In genomic region chr2:25204190-25204838, GRCh38 we compare ENCODE assay signal across 10 cellular contexts. TPM values are rescaled to one million over a fixed set of nuclear protein-coding genes. Genes with fewer than 3 reads are reported as not detected.
DNase-seq lines count a peak whose midpoint lies in the region; ATAC-seq, FAIRE-seq and TF ChIP-seq lines count a peak whose summit lies in the region.
"Had no signal": no experiment of that assay in that cellular context is flagged by ENCODE, and none has a peak within 500 bp of the region (broad histone marks: within the 10 kb centered on the region; RNA-seq: fewer than 3 reads in every experiment).

No MANE protein-coding gene starts in this region.

- WGBS in small intestine, 3 donors: 26 to 42% (median 35%) methylated on average over 48 to 59 of the region's 59 CpGs

- TF ChIP-seq CTCF in left lung (IDR thresholded peaks at IDR 0.05): no peak

- ATAC-seq in left lung (peak; percentile 56), GM18873 (IDR thresholded peaks at IDR 0.05; ENCODE audit: low FRiP score, unreplicated experiment) (no peak)

- H3K9me3 ChIP-seq in adipocyte (ENCODE audit: control insufficient read depth, low read length) (no peaks in the 10 kb centered on the region), left lung (no peaks in the 10 kb centered on the region), small intestine (ENCODE audit: control insufficient read depth, low read depth) (no peaks in the 10 kb centered on the region)

- H3K4me1 ChIP-seq in adipocyte (ENCODE audit: control insufficient read depth, insufficient read depth, low read length): no peaks in the 10 kb centered on the region
- peaks cover 0 to 5% of the 10 kb centered on the region in 2 donors for H3K4me1 ChIP-seq in left lung
- H3K4me1 ChIP-seq in small intestine (ENCODE audit: control insufficient read depth in 2 of 2, insufficient read depth in 1 of 2, low read depth in 1 of 2, low read length in 1 of 2): no peaks in the 10 kb centered on the region

- peak overlapping the region; percentile 54 for H3K9ac ChIP-seq in adipocyte (ENCODE audit: low read length)

- peak; percentile 19 for DNase-seq in stimulated activated CD4-positive, alpha-beta T cell treated with anti-CD3 and anti-CD28 coated beads, Interleukin-15, amount 100 ng/mL, for 24 hours
- no peak for DNase-seq in stimulated activated CD4-positive, alpha-beta T cell treated with anti-CD3 and anti-CD28 coated beads, Interleukin-2, amount 100 ng/mL, for 48 hours
- no peak for DNase-seq in adipocyte (ENCODE audit: low read depth)
- DNase-seq in left lung: no peak
- no peak for DNase-seq in activated CD4-positive, alpha-beta T cell treated with anti-CD3 and anti-CD28 coated beads for 48 hours
- DNase-seq in epidermal melanocyte (ENCODE audit: insufficient read length, low spot score): no peak
- no peak for DNase-seq in small intestine
- DNase-seq: CD8-positive, alpha-beta memory T cell; NCI-H1105 had no signal

- intact Hi-C loops in left lung (cut with DNase I): no loop called here

- H3K27me3 ChIP-seq in adipocyte (replicated peaks; ENCODE audit: control insufficient read depth, insufficient read depth, low read length) (no peaks in the 10 kb centered on the region), left lung (peaks cover 0 to 16% of the 10 kb centered on the region in 2 donors), small intestine (ENCODE audit: control insufficient read depth in 2 of 2, insufficient read depth in 2 of 2, low read length in 2 of 2) (no peaks in the 10 kb centered on the region)

- H3K36me3 ChIP-seq in adipocyte (ENCODE audit: control insufficient read depth, insufficient read depth, low read length, severe bottlenecking): no peaks in the 10 kb centered on the region
- no peaks in the 10 kb centered on the region for H3K36me3 ChIP-seq in left lung
- H3K36me3 ChIP-seq in small intestine (ENCODE audit: control insufficient read depth in 2 of 2, insufficient read depth in 2 of 2, low read length in 2 of 2): no peaks in the 10 kb centered on the region

- no peak for FAIRE-seq in small intestine (lab: Jason Lieb, UNC)

- H3K4me3 ChIP-seq in adipocyte (ENCODE audit: low read length): peak overlapping the region; percentile 62
- H3K4me3 ChIP-seq in left lung: peak overlapping the region in 1 of 2 donors; percentile 5
- H3K4me3 ChIP-seq in small intestine (ENCODE audit: low read depth in 1 of 2, low read length in 2 of 2): no peak overlapping the region

- H3K27ac ChIP-seq in left lung: no peak overlapping the region
- peak overlapping the region in 1 of 2 donors; percentile 4 for H3K27ac ChIP-seq in small intestine (ENCODE audit: low read depth in 1 of 2, low read length in 1 of 2)

RNA-seq across cellular contexts. Expression of gene POMC, which starts 35.9 kb away (rescaled TPM):
- total RNA-seq in left lung: 1 to 10 TPM; 1.5 to 3.7 TPM
- 1 to 10 TPM in 1 of 3 donors, under 1 TPM in 2; 0.67 to 2.9 (median 0.81) TPM for polyA plus RNA-seq in small intestine
